19 cellular contexts compared by ENCODE assay signal in the genomic region with DNA sequence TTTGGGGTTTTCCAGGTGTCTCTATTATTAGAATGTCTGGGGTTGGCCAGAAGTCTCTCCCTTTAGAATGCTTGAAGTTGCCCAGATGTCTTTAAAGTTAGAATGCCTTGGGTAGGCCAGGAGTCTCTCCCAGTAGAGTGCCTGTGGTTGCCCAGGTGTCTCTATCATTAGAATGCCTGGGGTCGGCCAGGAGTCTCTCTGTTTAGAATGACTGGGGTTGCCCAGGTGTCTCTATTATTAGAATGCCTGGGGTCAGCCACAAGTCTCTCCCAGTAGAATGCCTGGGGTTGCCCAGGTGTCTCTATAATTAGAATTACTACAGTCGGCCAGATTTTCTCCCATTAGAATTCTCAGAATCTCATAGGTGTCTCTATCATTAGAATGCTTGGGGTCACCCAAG.
"Had no signal": no experiment of that assay in that cellular context is flagged by ENCODE, and none has a peak within 500 bp of the region (broad histone marks: within the 10 kb centered on the region; RNA-seq: fewer than 3 reads in every experiment).

No MANE protein-coding gene starts in this region.

- H3K27ac ChIP-seq: RWPE1, SJCRH30 had no signal

- DNase-seq: IMR-90, Kasumi-1, KG1, NCI-H1092, NCI-H1105 treated with DMSO at 0.1 percent for 48 hours, NCI-H1417 treated with DMSO at 0.1 percent for 48 hours, NCI-H187, NCI-H2029, NCI-H2081 treated with DMSO at 0.1 percent for 48 hours, NCI-H2171, NCI-H345, NCI-H446 treated with DMSO at 0.1 percent for 48 hours, NCI-H510A treated with DMSO at 0.1 percent for 48 hours, NCI-H526, SHP77 treated with DMSO at 0.1 percent for 48 hours, SJCRH30 had no signal

- H3K36me3 ChIP-seq: SJCRH30 had no signal

- H3K27me3 ChIP-seq: SJCRH30 had no signal

- ATAC-seq: HepG2, SK-N-SH treated with all-trans-retinoic acid at 6 μM for 48 hours had no signal

- H3K9me3 ChIP-seq: SJCRH30 had no signal

- H3K4me3 ChIP-seq: SJCRH30 had no signal

- H3K4me1 ChIP-seq: SJCRH30 had no signal
